Comparison of ENCODE assay signal across 15 cellular contexts in genomic region chr6:113318553-113318952, GRCh38.
DNase-seq lines count a peak whose midpoint lies in the region; ATAC-seq, FAIRE-seq and TF ChIP-seq lines count a peak whose summit lies in the region.
"Had no signal": no experiment of that assay in that cellular context is flagged by ENCODE, and none has a peak within 500 bp of the region (broad histone marks: within the 10 kb centered on the region; RNA-seq: fewer than 3 reads in every experiment).

No MANE protein-coding gene starts in this region.

- no peaks in the 10 kb centered on the region for H3K27me3 ChIP-seq in H1 (replicated peaks in 1 of 4; ENCODE audit: control insufficient read depth in 3 of 4, extremely low read depth in 1 of 4, insufficient read depth in 3 of 4, low read length in 3 of 4)
- no peaks in the 10 kb centered on the region for H3K27me3 ChIP-seq in neuron (ENCODE audit: insufficient read depth, low read length)
- H3K27me3 ChIP-seq in naive thymus-derived CD4-positive, alpha-beta T cell (ENCODE audit: control insufficient read depth in 2 of 2, insufficient read depth in 2 of 2, low read length in 2 of 2), result no peaks in the 10 kb centered on the region
- H3K27me3 ChIP-seq: BLaER1 treated with 17β-estradiol and CSF1 and Interleukin-3, amounts not matched to agents 10 nM and 100 nM; foreskin keratinocyte had no signal

- peak; percentile 8 for DNase-seq in NCI-H1092 (lab: John Stamatoyannopoulos, UW)
- DNase-seq in NCI-H2227 (lab: John Stamatoyannopoulos, UW; ENCODE audit: unreplicated experiment), result peak; percentile 45
- DNase-seq in H1 (ENCODE audit: low read depth in 1 of 2, low spot score in 2 of 2), result no peak
- DNase-seq in naive thymus-derived CD8-positive, alpha-beta T cell, result no peak
- DNase-seq in CD1c-positive myeloid dendritic cell (ENCODE audit: extremely low spot score), result no peak
- no peak for DNase-seq in naive thymus-derived CD4-positive, alpha-beta T cell
- DNase-seq: activated B cell treated with CpG ODN at 0.5 μM for 24 hours; effector CD4-positive, alpha-beta T cell; foreskin keratinocyte; mammary epithelial cell; NCI-H2081 treated with DMSO at 0.1 percent for 48 hours; stimulated activated CD4-positive, alpha-beta T cell treated with anti-CD3 and anti-CD28 coated beads, Interleukin-15, amount 100 ng/mL, for 24 hours; SW 1271 had no signal

- no peaks in the 10 kb centered on the region for H4K20me1 ChIP-seq in H1 (replicated peaks in 1 of 2; ENCODE audit: control insufficient read depth in 1 of 2, insufficient read depth in 2 of 2, low read length in 2 of 2)
- H4K20me1 ChIP-seq: BLaER1 treated with 17β-estradiol and CSF1 and Interleukin-3, amounts not matched to agents 10 nM and 100 nM had no signal

- no peak overlapping the region for H3K23ac ChIP-seq in H1 (ENCODE audit: insufficient read length)

- H2BK12ac ChIP-seq in H1 (ENCODE audit: low read depth, low read length), result no peak overlapping the region

- no peak overlapping the region for H2BK5ac ChIP-seq in H1 (ENCODE audit: low read depth, low read length)

- H3K9me3 ChIP-seq in H1 (ENCODE audit: insufficient read depth in 2 of 2, low read depth in 1 of 2, low read length in 1 of 2) (no peaks in the 10 kb centered on the region), neuron (ENCODE audit: low read length) (no peaks in the 10 kb centered on the region)
- H3K9me3 ChIP-seq in naive thymus-derived CD4-positive, alpha-beta T cell (ENCODE audit: control insufficient read depth in 2 of 3, low read length in 3 of 3), result no peaks in the 10 kb centered on the region
- H3K9me3 ChIP-seq: BLaER1 treated with 17β-estradiol and CSF1 and Interleukin-3, amounts not matched to agents 10 nM and 100 nM had no signal

- no peaks in the 10 kb centered on the region for H3K23me2 ChIP-seq in H1 (ENCODE audit: low read depth, low read length)

- no peak overlapping the region for H2AK5ac ChIP-seq in H1 (ENCODE audit: low read depth, low read length)

- no peak overlapping the region for H3K56ac ChIP-seq in H1 (replicated peaks; ENCODE audit: insufficient read length, low read depth, low read length)

- no peak overlapping the region for H3K9ac ChIP-seq in H1 (replicated peaks in 1 of 4; ENCODE audit: extremely low read depth in 1 of 4, low read depth in 3 of 4, low read length in 3 of 4)
- H3K9ac ChIP-seq: BLaER1 treated with 17β-estradiol and CSF1 and Interleukin-3, amounts not matched to agents 10 nM and 100 nM had no signal

- no peak overlapping the region for H2BK20ac ChIP-seq in H1 (ENCODE audit: low read length)

- H4K8ac ChIP-seq in H1 (ENCODE audit: extremely low read depth, insufficient read depth, low read length), result no peak overlapping the region

- H3K9me3 Mint-ChIP-seq in naive thymus-derived CD8-positive, alpha-beta T cell, result peaks cover 0 to 13% (median 0%) of the 10 kb centered on the region in 9 donors
- peaks cover 0 to 9% (median 0%) of the 10 kb centered on the region in 11 donors for H3K9me3 Mint-ChIP-seq in naive thymus-derived CD4-positive, alpha-beta T cell
- H3K9me3 Mint-ChIP-seq: activated B cell treated with CpG ODN at 0.5 μM for 24 hours had no signal

- H3K18ac ChIP-seq in H1 (ENCODE audit: extremely low read depth, low read length), result no peak overlapping the region

- no peak overlapping the region for H4K91ac ChIP-seq in H1 (replicated peaks; ENCODE audit: insufficient read length, low read length)

- TF ChIP-seq RAD21 in H1 (IDR thresholded peaks at IDR 0.05 in 1 of 2, conservative IDR thresholded peaks at IDR 0.05 in 1 of 2; ENCODE audit: low read depth in 2 of 2, low read length in 2 of 2), result no peak

- no peak overlapping the region for H3K4me2 ChIP-seq in H1 (ENCODE audit: insufficient read depth in 1 of 2, low read depth in 2 of 2, low read length in 2 of 2)
- H3K4me2 ChIP-seq: BLaER1 treated with 17β-estradiol and CSF1 and Interleukin-3, amounts not matched to agents 10 nM and 100 nM had no signal

- H3K27ac Mint-ChIP-seq in naive thymus-derived CD8-positive, alpha-beta T cell, result no peak overlapping the region
- no peak overlapping the region for H3K27ac Mint-ChIP-seq in naive thymus-derived CD4-positive, alpha-beta T cell
- H3K27ac Mint-ChIP-seq: activated B cell treated with CpG ODN at 0.5 μM for 24 hours had no signal

- H3K79me1 ChIP-seq in H1 (ENCODE audit: low read depth, low read length), result no peaks in the 10 kb centered on the region

- H2BK15ac ChIP-seq in H1 (ENCODE audit: low read length), result no peak overlapping the region

- no peak for TF ChIP-seq EP300 in H1 (IDR thresholded peaks at IDR 0.05; ENCODE audit: borderline replicate concordance in 1 of 2, low read depth in 2 of 2, low read length in 2 of 2)

- H3K4me1 ChIP-seq in H1 (replicated peaks in 1 of 4; ENCODE audit: control insufficient read depth in 3 of 4, insufficient read depth in 4 of 4, low read length in 3 of 4), result no peaks in the 10 kb centered on the region
- peaks cover 20% of the 10 kb centered on the region for H3K4me1 ChIP-seq in neuron (ENCODE audit: insufficient read depth, low read length)
- H3K4me1 ChIP-seq in naive thymus-derived CD4-positive, alpha-beta T cell (ENCODE audit: control insufficient read depth in 2 of 2, insufficient read depth in 2 of 2, low read length in 2 of 2), result no peaks in the 10 kb centered on the region
- H3K4me1 ChIP-seq: BLaER1 treated with 17β-estradiol and CSF1 and Interleukin-3, amounts not matched to agents 10 nM and 100 nM had no signal

- no peak overlapping the region for H3K27ac ChIP-seq in H1 (ENCODE audit: low read depth, low read length)
- no peak overlapping the region for H3K27ac ChIP-seq in naive thymus-derived CD4-positive, alpha-beta T cell (ENCODE audit: low read depth, low read length)
- H3K27ac ChIP-seq: BLaER1 treated with 17β-estradiol and CSF1 and Interleukin-3, amounts not matched to agents 10 nM and 100 nM; foreskin keratinocyte had no signal

- no peak for TF ChIP-seq POLR2A in H1 (IDR thresholded peaks at IDR 0.05; ENCODE audit: control extremely low read depth in 1 of 2, low read depth in 2 of 2, low read length in 2 of 2)

- TF ChIP-seq CTCF in H1 (IDR thresholded peaks at IDR 0.05; ENCODE audit: control extremely low read depth in 1 of 3, insufficient read depth in 1 of 3, low read depth in 1 of 3, low read length in 3 of 3), result no peak

- ATAC-seq in naive thymus-derived CD8-positive, alpha-beta T cell, result no peak
- no peak for ATAC-seq in naive thymus-derived CD4-positive, alpha-beta T cell
- ATAC-seq: foreskin keratinocyte had no signal

- H3K4me3 ChIP-seq in H1 (ENCODE audit: extremely low read depth in 1 of 4, insufficient read depth in 2 of 4, low read depth in 3 of 4, low read length in 4 of 4) (no peak overlapping the region), neuron (ENCODE audit: low read length) (peak overlapping the region; percentile 50)
- H3K4me3 ChIP-seq in naive thymus-derived CD4-positive, alpha-beta T cell (ENCODE audit: low read length), result no peak overlapping the region
- H3K4me3 ChIP-seq: BLaER1 treated with 17β-estradiol and CSF1 and Interleukin-3, amounts not matched to agents 10 nM and 100 nM had no signal

- H2BK120ac ChIP-seq in H1 (replicated peaks; ENCODE audit: low read depth, low read length), result no peak overlapping the region

- H3K36me3 ChIP-seq in H1 (ENCODE audit: control insufficient read depth in 2 of 4, insufficient read depth in 4 of 4, low read length in 3 of 4) (no peaks in the 10 kb centered on the region; a peak in 1 of 8 replicates), neuron (ENCODE audit: insufficient read depth, low read length) (no peaks in the 10 kb centered on the region)
- H3K36me3 ChIP-seq in naive thymus-derived CD4-positive, alpha-beta T cell (ENCODE audit: control insufficient read depth in 2 of 3, insufficient read depth in 3 of 3, low read length in 3 of 3), result no peaks in the 10 kb centered on the region
- H3K36me3 ChIP-seq: BLaER1 treated with 17β-estradiol and CSF1 and Interleukin-3, amounts not matched to agents 10 nM and 100 nM had no signal

- POLR2A ChIA-PET in H1 (lab: Charles Lee; ENCODE audit: partially characterized antibody), result no interaction called here
- POLR2A ChIA-PET in naive thymus-derived CD8-positive, alpha-beta T cell (lab: Charles Lee), result no interaction called here
- POLR2A ChIA-PET in naive thymus-derived CD4-positive, alpha-beta T cell (lab: Charles Lee), result no interaction called here

- H2AFZ ChIP-seq in H1 (ENCODE audit: low read length) (0 out of 2 replicates have a peak overlapping the region, but pooled peaks have one; percentile 78), neuron (ENCODE audit: low read depth, low read length) (peak overlapping the region; percentile 60)

- H3K14ac ChIP-seq in H1 (ENCODE audit: insufficient read length), result no peak overlapping the region

- 87% methylated on average over 5 of the region's 5 CpGs; no CpG with 5 or more reads in 1 of the 2 experiments for whole genome bisulfite sequencing in H1 (ENCODE audit: extremely low coverage in 1 of 2, insufficient coverage in 1 of 2, insufficient read length in 1 of 2, insufficient replicate concordance in 2 of 2, low coverage in 1 of 2, low lambda C conversion rate in 2 of 2, missing lambda C conversion rate in 1 of 2), 2 experiments

- CTCF ChIA-PET in H1 (lab: Charles Lee; ENCODE audit: partially characterized antibody), result interaction anchor here (0.8 kb wide), 2 partner anchors 10 to 12 kb away, joined by 3 to 6 read pairs; no protein-coding TSS in a partner anchor
- CTCF ChIA-PET in naive thymus-derived CD4-positive, alpha-beta T cell (lab: Charles Lee), result no interaction called here

- intact Hi-C loops in naive thymus-derived CD4-positive, alpha-beta T cell (cut with micrococcal nuclease), result no loop called here

- H3K79me2 ChIP-seq in H1 (ENCODE audit: control insufficient read depth in 1 of 2, insufficient read depth in 2 of 2, low read length in 2 of 2), result no peaks in the 10 kb centered on the region

- H3K4me3 Mint-ChIP-seq in naive thymus-derived CD8-positive, alpha-beta T cell, result no peak overlapping the region
- no peak overlapping the region for H3K4me3 Mint-ChIP-seq in naive thymus-derived CD4-positive, alpha-beta T cell
- H3K4me3 Mint-ChIP-seq: activated B cell treated with CpG ODN at 0.5 μM for 24 hours had no signal

- no peak overlapping the region for H4K5ac ChIP-seq in H1 (ENCODE audit: insufficient read length, low read depth, low read length)

- H3K36me3 Mint-ChIP-seq in naive thymus-derived CD8-positive, alpha-beta T cell, result no peaks in the 10 kb centered on the region
- no peaks in the 10 kb centered on the region for H3K36me3 Mint-ChIP-seq in naive thymus-derived CD4-positive, alpha-beta T cell

- H3K4me1 Mint-ChIP-seq in naive thymus-derived CD8-positive, alpha-beta T cell, result no peaks in the 10 kb centered on the region
- H3K4me1 Mint-ChIP-seq in naive thymus-derived CD4-positive, alpha-beta T cell, result no peaks in the 10 kb centered on the region
- H3K4me1 Mint-ChIP-seq: activated B cell treated with CpG ODN at 0.5 μM for 24 hours had no signal

- no peak for FAIRE-seq in H1 (lab: Jason Lieb, UNC)

- H3K4ac ChIP-seq in H1 (replicated peaks; ENCODE audit: insufficient read length, low read depth, low read length), result no peak overlapping the region

- H3K27me3 Mint-ChIP-seq in naive thymus-derived CD8-positive, alpha-beta T cell, result peaks cover 0 to 9% (median 3%) of the 10 kb centered on the region in 5 donors
- H3K27me3 Mint-ChIP-seq in naive thymus-derived CD4-positive, alpha-beta T cell, result peaks cover 0 to 5% (median 0%) of the 10 kb centered on the region in 5 donors
- H3K27me3 Mint-ChIP-seq: activated B cell treated with CpG ODN at 0.5 μM for 24 hours had no signal

TF ChIP-seq in H1, 55 proteins besides CTCF, POLR2A, EP300 and RAD21 (continues in another document):
- no peak for TF ChIP-seq HDAC2 (IDR thresholded peaks at IDR 0.05; ENCODE audit: borderline replicate concordance in 1 of 2, low read depth in 2 of 2, low read length in 2 of 2)

Comparison
In these comparisons a context has a peak if more than half of its experiments do, and no peak if none do; other contexts are left out.
1. DNase-seq: peak in NCI-H1092 (single experiment) and NCI-H2227 (single experiment); none in H1 (0 of 2), naive thymus-derived CD8-positive, alpha-beta T cell (0 of 10), CD1c-positive myeloid dendritic cell (single experiment) and naive thymus-derived CD4-positive, alpha-beta T cell (0 of 9).